8 cellular contexts compared by ENCODE assay signal in genomic region chr3:18740631-18741583, GRCh38.
DNase-seq lines count a peak whose midpoint lies in the region; ATAC-seq and TF ChIP-seq lines count a peak whose summit lies in the region.

No MANE protein-coding gene starts in this region.

- H3K9me3 ChIP-seq in esophagus squamous epithelium = no peaks in the 10 kb centered on the region

- WGBS in esophagus squamous epithelium, 2 donors = 51 to 74% methylated on average over 12 of the region's 12 CpGs

- peaks cover 91 to 95% (median 92%) of the 10 kb centered on the region in 3 donors for H3K4me1 Mint-ChIP-seq in T-cell
- H3K4me1 Mint-ChIP-seq in central memory CD8-positive, alpha-beta T cell = peaks cover 68% of the 10 kb centered on the region

- no peaks in the 10 kb centered on the region for H3K27me3 Mint-ChIP-seq in T-cell
- H3K27me3 Mint-ChIP-seq in central memory CD8-positive, alpha-beta T cell = no peaks in the 10 kb centered on the region

- ATAC-seq in GM18517 (IDR thresholded peaks at IDR 0.05; ENCODE audit: unreplicated experiment) = peak; percentile 96
- ATAC-seq in HG02840 (IDR thresholded peaks at IDR 0.05; ENCODE audit: low FRiP score, unreplicated experiment) = peak; percentile 88
- peak; percentile 72 to 80 (median 77) for ATAC-seq in T-cell (replicated peaks in 1 of 4)
- ATAC-seq in central memory CD8-positive, alpha-beta T cell (replicated peaks; ENCODE audit: extremely low read depth, poor library complexity, severe bottlenecking) = peak; percentile 71

- H3K4me3 Mint-ChIP-seq in T-cell = peak overlapping the region; percentile 75 to 83 (median 78)
- peak overlapping the region; percentile 74 for H3K4me3 Mint-ChIP-seq in central memory CD8-positive, alpha-beta T cell

- no peaks in the 10 kb centered on the region for H3K36me3 ChIP-seq in esophagus squamous epithelium

- H3K9me3 Mint-ChIP-seq in T-cell = no peaks in the 10 kb centered on the region
- H3K9me3 Mint-ChIP-seq in central memory CD8-positive, alpha-beta T cell = no peaks in the 10 kb centered on the region

- peak overlapping the region; percentile 93 to 94 for H3K27ac Mint-ChIP-seq in T-cell
- peak overlapping the region; percentile 94 for H3K27ac Mint-ChIP-seq in central memory CD8-positive, alpha-beta T cell (ENCODE audit: low read depth)

- DNase-seq in T-cell (peak in 32 of 34 experiments; percentile 24 to 80 (median 59)), iPS-NIHi7 (ENCODE audit: extremely low spot score) (no peak), NCI-H82 (lab: John Stamatoyannopoulos, UW) (no peak), esophagus squamous epithelium (lab: John Stamatoyannopoulos, UW) (no peak)
- peak; percentile 19 to 57 for DNase-seq in central memory CD8-positive, alpha-beta T cell (ENCODE audit: low spot score in 2 of 2)
- peak; percentile 60 for DNase-seq in stimulated activated naive CD4-positive, alpha-beta T cell treated with Interleukin-2 at 50 U/mL for 16 hours (lab: John Stamatoyannopoulos, UW)

- H3K36me3 Mint-ChIP-seq in T-cell = peaks cover 3% of the 10 kb centered on the region
- H3K36me3 Mint-ChIP-seq in central memory CD8-positive, alpha-beta T cell (ENCODE audit: insufficient read depth) = peaks cover 10% of the 10 kb centered on the region

- H3K4me3 ChIP-seq in esophagus squamous epithelium = no peak overlapping the region

- TF ChIP-seq POLR2A in esophagus squamous epithelium (IDR thresholded peaks at IDR 0.05) = no peak

- no peaks in the 10 kb centered on the region for H3K4me1 ChIP-seq in esophagus squamous epithelium

- intact Hi-C loops in esophagus squamous epithelium (cut with DNase I) = no loop called here

- peak overlapping the region in 2 of 4 donors; percentile 37 to 53 for H3K27ac ChIP-seq in esophagus squamous epithelium

- no peak for TF ChIP-seq CTCF in esophagus squamous epithelium (IDR thresholded peaks at IDR 0.05)

- CTCF ChIA-PET in T-cell (lab: Charles Lee) = interaction anchor here in 1 of 2 donors (0.9 to 2.4 kb wide), 3 partner anchors 17 to 181 kb away, joined by 3 to 10 read pairs (median 4); no protein-coding TSS in a partner anchor

- POLR2A ChIA-PET in T-cell (lab: Charles Lee) = interaction anchor here (0.6 to 0.8 kb wide), 4 partner anchors 15 to 314 kb away, joined by 3 read pairs; no protein-coding TSS in a partner anchor

- no peaks in the 10 kb centered on the region for H3K27me3 ChIP-seq in esophagus squamous epithelium

Comparison
In these comparisons a context has a peak if more than half of its experiments do, and no peak if none do; other contexts are left out.
1. DNase-seq: peak in T-cell (32 of 34), central memory CD8-positive, alpha-beta T cell (2 of 2) and stimulated activated naive CD4-positive, alpha-beta T cell treated with Interleukin-2 at 50 U/mL for 16 hours (single experiment); none in iPS-NIHi7 (single experiment), NCI-H82 (single experiment) and esophagus squamous epithelium (single experiment).
2. Peak in every context shown above with its lines, with median percentiles within 50 percentile points of each other: ATAC-seq.